ENCODE assay signal across 9 cellular contexts in genomic region chr7:50534690-50535290, GRCh38. TPM values are rescaled to one million over a fixed set of nuclear protein-coding genes. Genes with fewer than 3 reads are reported as not detected.
A peak's percentile ranks its signal among the peaks of the same experiment; 100 is the strongest.
DNase-seq lines count a peak whose midpoint lies in the region; ATAC-seq and TF ChIP-seq lines count a peak whose summit lies in the region.
"Had no signal": no experiment of that assay in that cellular context is flagged by ENCODE, and none has a peak within 500 bp of the region (broad histone marks: within the 10 kb centered on the region; RNA-seq: fewer than 3 reads in every experiment).

No MANE protein-coding gene starts in this region.

- in situ Hi-C loops in brain microvascular endothelial cell (cut with HindIII; ENCODE audit: low pct_ligation_motif_present, low sequenced_read_pairs) = no loop called here

- no peak for TF ChIP-seq POLR2A in NB4 (IDR thresholded peaks at IDR 0.05; ENCODE audit: extremely low read depth, insufficient read length)

- peak overlapping the region; percentile 93 for H3K27ac ChIP-seq in brain microvascular endothelial cell

- H3K4me1 Mint-ChIP-seq in natural killer cell treated with Interleukin-12 subunit alpha and Interleukin-12 subunit beta and Interleukin-15 and Interleukin-18, amount 100 ng/mL, for 72 hours (ENCODE audit: low read depth in 2 of 2) = peaks cover 0 to 4% of the 10 kb centered on the region in 2 donors
- H3K4me1 Mint-ChIP-seq: activated naive CD8-positive, alpha-beta T cell treated with anti-CD3 and anti-CD28 coated beads, Interleukin-2, amount 10 ng/mL, durations not matched to agents 7 days and 5 days had no signal

- H3K27me3 ChIP-seq in brain microvascular endothelial cell (replicated peaks) = no peaks in the 10 kb centered on the region

- peaks cover 15% of the 10 kb centered on the region in 2 donors for H3K27me3 Mint-ChIP-seq in natural killer cell treated with Interleukin-12 subunit alpha and Interleukin-12 subunit beta and Interleukin-15 and Interleukin-18, amount 100 ng/mL, for 72 hours

- no peak overlapping the region for H3K4me3 Mint-ChIP-seq in natural killer cell treated with Interleukin-12 subunit alpha and Interleukin-12 subunit beta and Interleukin-15 and Interleukin-18, amount 100 ng/mL, for 72 hours
- H3K4me3 Mint-ChIP-seq: activated naive CD8-positive, alpha-beta T cell treated with anti-CD3 and anti-CD28 coated beads, Interleukin-2, amount 10 ng/mL, durations not matched to agents 7 days and 5 days had no signal

- H3K9me3 Mint-ChIP-seq in natural killer cell treated with Interleukin-12 subunit alpha and Interleukin-12 subunit beta and Interleukin-15 and Interleukin-18, amount 100 ng/mL, for 72 hours = no peaks in the 10 kb centered on the region
- H3K9me3 Mint-ChIP-seq: activated naive CD8-positive, alpha-beta T cell treated with anti-CD3 and anti-CD28 coated beads, Interleukin-2, amount 10 ng/mL, durations not matched to agents 7 days and 5 days had no signal

- ATAC-seq in natural killer cell treated with Interleukin-12 subunit alpha and Interleukin-12 subunit beta and Interleukin-15 and Interleukin-18, amount 100 ng/mL, for 72 hours = peak; percentile 69 to 80
- no peak for ATAC-seq in HG02973 (IDR thresholded peaks at IDR 0.05; ENCODE audit: unreplicated experiment)
- ATAC-seq in GM21526 (IDR thresholded peaks at IDR 0.05; ENCODE audit: low FRiP score, unreplicated experiment) = no peak

- no peaks in the 10 kb centered on the region for H3K36me3 ChIP-seq in brain microvascular endothelial cell (replicated peaks)

- H3K4me3 ChIP-seq in NB4 (ENCODE audit: low read depth, low read length) (no peak overlapping the region), brain microvascular endothelial cell (ENCODE audit: low read depth, low read length) (peak overlapping the region; percentile 22)

- TF ChIP-seq CTCF in NB4 (IDR thresholded peaks at IDR 0.05; ENCODE audit: low read depth, low read length) (peak; percentile 33), brain microvascular endothelial cell (IDR thresholded peaks at IDR 0.05; ENCODE audit: low read depth, low read length, missing control alignments) (peak; percentile 41)

- no peak overlapping the region for H3K27ac Mint-ChIP-seq in natural killer cell treated with Interleukin-12 subunit alpha and Interleukin-12 subunit beta and Interleukin-15 and Interleukin-18, amount 100 ng/mL, for 72 hours
- H3K27ac Mint-ChIP-seq: activated naive CD8-positive, alpha-beta T cell treated with anti-CD3 and anti-CD28 coated beads, Interleukin-2, amount 10 ng/mL, durations not matched to agents 7 days and 5 days had no signal

- no peaks in the 10 kb centered on the region for H3K36me3 Mint-ChIP-seq in natural killer cell treated with Interleukin-12 subunit alpha and Interleukin-12 subunit beta and Interleukin-15 and Interleukin-18, amount 100 ng/mL, for 72 hours
- H3K36me3 Mint-ChIP-seq: activated naive CD8-positive, alpha-beta T cell treated with anti-CD3 and anti-CD28 coated beads, Interleukin-2, amount 10 ng/mL, durations not matched to agents 7 days and 5 days had no signal

- DNase-seq in EL = peak; percentile 97
- peak; percentile 98 for DNase-seq in NB4 (ENCODE audit: low read depth)
- peak; percentile 98 for DNase-seq in brain microvascular endothelial cell
- no peak for DNase-seq in natural killer cell treated with Interleukin-12 subunit alpha and Interleukin-12 subunit beta and Interleukin-15 and Interleukin-18, amount 100 ng/mL, for 72 hours (ENCODE audit: low spot score)
- no peak for DNase-seq in DMS79 (lab: John Stamatoyannopoulos, UW)
- DNase-seq in NCI-H1694 treated with DMSO at 0.1 percent for 48 hours (lab: John Stamatoyannopoulos, UW) = no peak
- DNase-seq: activated naive CD8-positive, alpha-beta T cell treated with anti-CD3 and anti-CD28 coated beads, Interleukin-2, amount 10 ng/mL, durations not matched to agents 7 days and 5 days had no signal

RNA-seq across cellular contexts. Expression of gene DDC, which starts 30.4 kb away (rescaled TPM):
- not detected for total RNA-seq in natural killer cell treated with Interleukin-12 subunit alpha and Interleukin-12 subunit beta and Interleukin-15 and Interleukin-18, amount 100 ng/mL, for 72 hours
- total RNA-seq: activated naive CD8-positive, alpha-beta T cell treated with anti-CD3 and anti-CD28 coated beads, Interleukin-2, amount 10 ng/mL, durations not matched to agents 7 days and 5 days had no signal

Comparison
In these comparisons a context has a peak if more than half of its experiments do, and no peak if none do; other contexts are left out.
1. DNase-seq: peak in EL (single experiment), NB4 (single experiment) and brain microvascular endothelial cell (single experiment); none in natural killer cell treated with Interleukin-12 subunit alpha and Interleukin-12 subunit beta and Interleukin-15 and Interleukin-18, amount 100 ng/mL, for 72 hours (single experiment), DMS79 (single experiment) and NCI-H1694 treated with DMSO at 0.1 percent for 48 hours (single experiment).
2. ATAC-seq: peak in natural killer cell treated with Interleukin-12 subunit alpha and Interleukin-12 subunit beta and Interleukin-15 and Interleukin-18, amount 100 ng/mL, for 72 hours (2 of 2); none in HG02973 (single experiment) and GM21526 (single experiment).